22 cellular contexts compared by ENCODE assay signal in the genomic region with DNA sequence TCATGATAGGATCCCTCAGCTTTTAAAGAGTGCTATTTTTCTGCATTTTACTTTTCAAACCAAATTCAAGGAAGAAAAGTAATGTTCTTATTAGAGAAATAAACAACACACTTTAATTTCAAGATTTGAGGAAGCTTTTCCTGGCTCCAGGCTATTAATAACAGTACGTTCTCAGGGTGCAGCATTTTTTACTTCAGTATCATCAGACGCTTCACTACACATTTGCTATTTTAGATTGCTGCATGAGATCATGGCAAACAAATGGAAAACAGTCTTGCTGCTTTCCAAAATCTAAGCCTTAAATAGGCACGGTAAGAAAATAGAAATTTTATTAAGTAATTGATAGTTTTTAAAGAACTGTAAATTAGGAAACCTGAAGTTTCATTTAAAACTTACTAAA.
DNase-seq lines count a peak whose midpoint lies in the region; TF ChIP-seq lines count a peak whose summit lies in the region.
"Had no signal": no experiment of that assay in that cellular context is flagged by ENCODE, and none has a peak within 500 bp of the region (broad histone marks: within the 10 kb centered on the region; RNA-seq: fewer than 3 reads in every experiment).

No MANE protein-coding gene starts in this region.

- peak; percentile 80 for DNase-seq in adipocyte (ENCODE audit: low read depth)
- DNase-seq in fibroblast of villous mesenchyme (ENCODE audit: low read depth) = peak; percentile 2
- peak; percentile 10 for DNase-seq in smooth muscle cell of the brain vasculature (ENCODE audit: low read depth, low spot score)
- DNase-seq in activated T-cell treated with anti-CD3 and anti-CD28 coated beads, Interleukin-2, amount 50 U/mL, for 24 hours = no peak
- DNase-seq in caudate nucleus (lab: John Stamatoyannopoulos, UW) = no peak
- DNase-seq in NCI-H1092 (lab: John Stamatoyannopoulos, UW) = no peak
- DNase-seq: activated CD4-positive, CD25-positive, alpha-beta regulatory T cell; activated CD8-positive, alpha-beta T cell treated with anti-CD3 and anti-CD28 coated beads for 36 hours; activated T-cell treated with anti-CD3 and anti-CD28 coated beads for 4 hours; AML-193; dermis blood vessel endothelial cell; DMS53; natural killer cell; NCI-H1105 treated with DMSO at 0.1 percent for 48 hours; NCI-H2029 treated with DMSO at 0.1 percent for 48 hours; NCI-H226; NCI-H82; T1000 had no signal

- H3K4me3 Mint-ChIP-seq in activated T-cell treated with anti-CD3 and anti-CD28 coated beads, Interleukin-2, amount 50 U/mL, for 24 hours = no peak overlapping the region
- H3K4me3 Mint-ChIP-seq: activated CD8-positive, alpha-beta T cell treated with anti-CD3 and anti-CD28 coated beads for 36 hours; memory B cell; natural killer cell had no signal

- peak overlapping the region in 8 of 11 experiments; percentile 4 to 48 (median 35); a peak in 9 of 22 replicates for H3K4me2 ChIP-seq in BLaER1 treated with 17β-estradiol and CSF1 and Interleukin-3, amounts not matched to agents 10 nM and 100 nM

- H3K4me1 Mint-ChIP-seq in activated T-cell treated with anti-CD3 and anti-CD28 coated beads, Interleukin-2, amount 50 U/mL, for 24 hours (ENCODE audit: low read depth) = no peaks in the 10 kb centered on the region
- H3K4me1 Mint-ChIP-seq: memory B cell, natural killer cell had no signal

- H3K27ac ChIP-seq in BLaER1 treated with 17β-estradiol and CSF1 and Interleukin-3, amounts not matched to agents 10 nM and 100 nM = no peak overlapping the region
- no peak overlapping the region for H3K27ac ChIP-seq in caudate nucleus (ENCODE audit: low read depth, low read length)
- H3K27ac ChIP-seq: parathyroid adenoma, suprapubic skin had no signal

- TF ChIP-seq CTCF in fibroblast of villous mesenchyme (IDR thresholded peaks at IDR 0.05; ENCODE audit: insufficient read depth, low read depth, low read length) = no peak

- H3K4me3 ChIP-seq in BLaER1 treated with 17β-estradiol and CSF1 and Interleukin-3, amounts not matched to agents 10 nM and 100 nM = no peak overlapping the region
- peak overlapping the region; percentile 14 for H3K4me3 ChIP-seq in adipocyte (ENCODE audit: low read length)
- H3K4me3 ChIP-seq in fibroblast of villous mesenchyme (ENCODE audit: low read depth, low read length) = no peak overlapping the region
- H3K4me3 ChIP-seq: suprapubic skin had no signal

- no peak overlapping the region for H3K9ac ChIP-seq in BLaER1 treated with 17β-estradiol and CSF1 and Interleukin-3, amounts not matched to agents 10 nM and 100 nM
- H3K9ac ChIP-seq in adipocyte (ENCODE audit: low read length) = no peak overlapping the region
- H3K9ac ChIP-seq: parathyroid adenoma had no signal

- H3K27me3 Mint-ChIP-seq in activated T-cell treated with anti-CD3 and anti-CD28 coated beads, Interleukin-2, amount 50 U/mL, for 24 hours = peaks cover 18% of the 10 kb centered on the region

- peaks cover 0 to 33% (median 9%) of the 10 kb centered on the region in 10 experiments; a peak in 13 of 20 replicates for H3K4me1 ChIP-seq in BLaER1 treated with 17β-estradiol and CSF1 and Interleukin-3, amounts not matched to agents 10 nM and 100 nM
- peaks cover 12% of the 10 kb centered on the region for H3K4me1 ChIP-seq in adipocyte (ENCODE audit: control insufficient read depth, insufficient read depth, low read length)
- H3K4me1 ChIP-seq: parathyroid adenoma had no signal

- no peaks in the 10 kb centered on the region for H3K36me3 Mint-ChIP-seq in activated T-cell treated with anti-CD3 and anti-CD28 coated beads, Interleukin-2, amount 50 U/mL, for 24 hours (ENCODE audit: low read depth)
- H3K36me3 Mint-ChIP-seq: memory B cell, natural killer cell had no signal

- no peaks in the 10 kb centered on the region; a peak in 1 of 22 replicates for H4K20me1 ChIP-seq in BLaER1 treated with 17β-estradiol and CSF1 and Interleukin-3, amounts not matched to agents 10 nM and 100 nM

- no peaks in the 10 kb centered on the region for H3K36me3 ChIP-seq in BLaER1 treated with 17β-estradiol and CSF1 and Interleukin-3, amounts not matched to agents 10 nM and 100 nM
- H3K36me3 ChIP-seq in adipocyte (ENCODE audit: control insufficient read depth, insufficient read depth, low read length, severe bottlenecking) = no peaks in the 10 kb centered on the region
- H3K36me3 ChIP-seq: suprapubic skin had no signal

- H3K27ac Mint-ChIP-seq in activated T-cell treated with anti-CD3 and anti-CD28 coated beads, Interleukin-2, amount 50 U/mL, for 24 hours = no peak overlapping the region
- H3K27ac Mint-ChIP-seq: activated CD8-positive, alpha-beta T cell treated with anti-CD3 and anti-CD28 coated beads for 36 hours; memory B cell; natural killer cell had no signal

- H3K9me3 Mint-ChIP-seq in activated T-cell treated with anti-CD3 and anti-CD28 coated beads, Interleukin-2, amount 50 U/mL, for 24 hours = no peaks in the 10 kb centered on the region
- H3K9me3 Mint-ChIP-seq: activated CD8-positive, alpha-beta T cell treated with anti-CD3 and anti-CD28 coated beads for 36 hours; memory B cell; natural killer cell had no signal

- no peaks in the 10 kb centered on the region for H3K27me3 ChIP-seq in BLaER1 treated with 17β-estradiol and CSF1 and Interleukin-3, amounts not matched to agents 10 nM and 100 nM
- peaks cover 8% of the 10 kb centered on the region for H3K27me3 ChIP-seq in adipocyte (replicated peaks; ENCODE audit: control insufficient read depth, insufficient read depth, low read length)
- H3K27me3 ChIP-seq: suprapubic skin had no signal

- H3K9me3 ChIP-seq in BLaER1 treated with 17β-estradiol and CSF1 and Interleukin-3, amounts not matched to agents 10 nM and 100 nM (replicated peaks in 1 of 11) = no peaks in the 10 kb centered on the region
- peaks cover 14% of the 10 kb centered on the region for H3K9me3 ChIP-seq in adipocyte (ENCODE audit: control insufficient read depth, low read length)
- H3K9me3 ChIP-seq: suprapubic skin had no signal

Comparison
In these comparisons a context has a peak if more than half of its experiments do, and no peak if none do; other contexts are left out.
1. DNase-seq: peak in adipocyte (single experiment), fibroblast of villous mesenchyme (single experiment) and smooth muscle cell of the brain vasculature (single experiment); none in activated T-cell treated with anti-CD3 and anti-CD28 coated beads, Interleukin-2, amount 50 U/mL, for 24 hours (single experiment), caudate nucleus (0 of 61) and NCI-H1092 (single experiment).